ENCODE assay signal across 33 cellular contexts in genomic region chr17:22410136-22410535, GRCh38.
"Had no signal": no experiment of that assay in that cellular context is flagged by ENCODE, and none has a peak within 500 bp of the region (broad histone marks: within the 10 kb centered on the region; RNA-seq: fewer than 3 reads in every experiment).

No MANE protein-coding gene starts in this region.

- H3K4me3 ChIP-seq: MG63 had no signal

- H3K9me3 ChIP-seq: MG63 had no signal

- H3K27me3 ChIP-seq: MG63 had no signal

- H3K36me3 ChIP-seq: MG63 had no signal

- H3K27ac ChIP-seq: KMS-11 had no signal

- DNase-seq: Karpas-422, Kasumi-1, MG63, MM.1S, MV-4-11, NCI-H1048, NCI-H1092, NCI-H1092 treated with DMSO at 0.1 percent for 48 hours, NCI-H1105, NCI-H1105 treated with DMSO at 0.1 percent for 48 hours, NCI-H1417, NCI-H1417 treated with DMSO at 0.1 percent for 48 hours, NCI-H1436, NCI-H1436 treated with DMSO at 0.1 percent for 48 hours, NCI-H146, NCI-H1694, NCI-H1694 treated with DMSO at 0.1 percent for 48 hours, NCI-H187, NCI-H187 treated with DMSO at 0.1 percent for 48 hours, NCI-H1930, NCI-H2029, NCI-H2029 treated with DMSO at 0.1 percent for 48 hours, NCI-H2081, NCI-H2081 treated with DMSO at 0.1 percent for 48 hours, NCI-H2107, NCI-H2171, NCI-H2227 treated with DMSO at 0.1 percent for 48 hours, NCI-H226, NCI-H345, NCI-H446, NCI-H446 treated with DMSO at 0.1 percent for 48 hours, NCI-H510A had no signal
